7 cellular contexts compared by ENCODE assay signal in the genomic region with DNA sequence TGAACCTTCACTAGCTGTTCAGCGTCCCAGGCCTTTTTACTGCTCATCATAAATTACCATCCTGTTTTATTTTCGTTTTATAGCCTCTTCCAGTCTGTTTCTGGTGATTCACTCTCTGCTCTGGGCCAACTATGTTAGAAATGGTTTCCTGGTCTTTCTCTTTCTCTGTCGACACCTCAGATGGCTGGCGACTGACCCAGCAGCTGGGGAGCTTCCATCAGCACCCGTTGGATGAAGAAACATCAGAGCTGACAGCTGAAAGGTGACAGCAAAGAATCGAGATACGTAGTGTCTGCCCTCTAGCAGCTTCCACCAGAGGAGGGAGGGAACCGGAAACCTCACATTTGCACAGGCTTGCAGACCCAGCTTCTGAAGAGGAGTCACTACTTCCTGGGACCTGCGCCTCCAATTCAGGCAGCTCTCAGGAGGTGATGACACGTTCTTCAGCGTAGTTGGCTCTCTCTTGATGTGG.
A peak's percentile ranks its signal among the peaks of the same experiment; 100 is the strongest.
DNase-seq lines count a peak whose midpoint lies in the region; ATAC-seq and TF ChIP-seq lines count a peak whose summit lies in the region.

No MANE protein-coding gene starts in this region.

- no peak overlapping the region for H3K4me3 Mint-ChIP-seq in T-helper 2 cell treated with Interferon-gamma antibody and Interleukin-4, amounts not matched to agents 5 μg/mL and 100 μg/mL, for 36 hours

- H3K27me3 Mint-ChIP-seq in T-helper 2 cell treated with Interferon-gamma antibody and Interleukin-4, amounts not matched to agents 5 μg/mL and 100 μg/mL, for 36 hours (ENCODE audit: low read depth), result peaks cover 45% of the 10 kb centered on the region

- no peaks in the 10 kb centered on the region for H3K9me3 Mint-ChIP-seq in T-helper 2 cell treated with Interferon-gamma antibody and Interleukin-4, amounts not matched to agents 5 μg/mL and 100 μg/mL, for 36 hours

- TF ChIP-seq CTCF in HFF-Myc (IDR thresholded peaks at IDR 0.05; ENCODE audit: low read depth, low read length, missing control alignments) (no peak), fibroblast of villous mesenchyme (IDR thresholded peaks at IDR 0.05; ENCODE audit: insufficient read depth, low read depth, low read length) (no peak)

- peak; percentile 19 for DNase-seq in HFF-Myc (ENCODE audit: extremely low read depth, low read depth)
- no peak for DNase-seq in T-helper 2 cell treated with Interferon-gamma antibody and Interleukin-4, amounts not matched to agents 5 μg/mL and 100 μg/mL, for 36 hours (ENCODE audit: low spot score)
- DNase-seq in fibroblast of villous mesenchyme (ENCODE audit: low read depth), result peak; percentile 94
- peak; percentile 72 for DNase-seq in skeletal muscle cell (ENCODE audit: low read depth)
- DNase-seq in occipital lobe (lab: John Stamatoyannopoulos, UW), result no peak
- no peak for DNase-seq in NCI-H2171 treated with DMSO at 0.1 percent for 48 hours (lab: John Stamatoyannopoulos, UW)

- H3K36me3 Mint-ChIP-seq in T-helper 2 cell treated with Interferon-gamma antibody and Interleukin-4, amounts not matched to agents 5 μg/mL and 100 μg/mL, for 36 hours (ENCODE audit: low read depth), result no peaks in the 10 kb centered on the region

- H3K4me1 Mint-ChIP-seq in T-helper 2 cell treated with Interferon-gamma antibody and Interleukin-4, amounts not matched to agents 5 μg/mL and 100 μg/mL, for 36 hours (ENCODE audit: low read depth), result peaks cover 10% of the 10 kb centered on the region

- ATAC-seq in HG02571 (IDR thresholded peaks at IDR 0.05; ENCODE audit: unreplicated experiment), result no peak

- H3K4me3 ChIP-seq in HFF-Myc (replicated peaks; ENCODE audit: low read depth, low read length), result no peak overlapping the region
- H3K4me3 ChIP-seq in fibroblast of villous mesenchyme (ENCODE audit: low read depth, low read length), result no peak overlapping the region
- H3K4me3 ChIP-seq in skeletal muscle cell (ENCODE audit: low read depth, low read length), result no peak overlapping the region

- peak overlapping the region; percentile 53 for H3K27ac Mint-ChIP-seq in T-helper 2 cell treated with Interferon-gamma antibody and Interleukin-4, amounts not matched to agents 5 μg/mL and 100 μg/mL, for 36 hours

Comparison
In these comparisons a context has a peak if more than half of its experiments do, and no peak if none do; other contexts are left out.
1. DNase-seq: peak in HFF-Myc (single experiment), fibroblast of villous mesenchyme (single experiment) and skeletal muscle cell (single experiment); none in T-helper 2 cell treated with Interferon-gamma antibody and Interleukin-4, amounts not matched to agents 5 μg/mL and 100 μg/mL, for 36 hours (single experiment), occipital lobe (single experiment) and NCI-H2171 treated with DMSO at 0.1 percent for 48 hours (single experiment).